ENCODE assay signal across 9 cellular contexts in the genomic region with DNA sequence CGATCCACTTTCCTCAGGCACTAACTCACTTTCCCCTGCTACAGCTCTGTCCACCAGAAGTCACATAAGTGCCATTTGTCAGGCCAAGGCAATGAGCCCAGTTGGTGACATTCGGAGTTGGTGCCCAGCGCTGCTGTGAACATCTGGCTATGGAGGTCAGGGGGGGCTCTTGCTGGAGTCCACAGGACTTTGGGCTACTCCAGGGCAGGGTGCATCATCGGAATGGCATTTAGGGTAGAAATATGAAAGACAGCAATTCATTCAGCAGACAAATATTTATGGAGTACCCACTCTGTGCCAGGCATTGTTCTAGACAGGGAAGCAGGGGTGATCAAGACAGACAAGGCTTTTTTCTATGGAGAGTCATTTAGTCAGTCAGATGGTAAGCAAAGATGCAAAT. TPM values are rescaled to one million over a fixed set of nuclear protein-coding genes. Genes with fewer than 3 reads are reported as not detected.
DNase-seq lines count a peak whose midpoint lies in the region; ATAC-seq and TF ChIP-seq lines count a peak whose summit lies in the region.
"Had no signal": no experiment of that assay in that cellular context is flagged by ENCODE, and none has a peak within 500 bp of the region (broad histone marks: within the 10 kb centered on the region; RNA-seq: fewer than 3 reads in every experiment).

No MANE protein-coding gene starts in this region.

- H3K4me3 ChIP-seq in AG04449 (ENCODE audit: low read depth, low read length), result peak overlapping the region; percentile 70; the same call in 1 of the 2 replicates
- H3K4me3 ChIP-seq in colonic mucosa, result no peak overlapping the region
- peak overlapping the region; percentile 68 to 84 for H3K4me3 ChIP-seq in mucosa of rectum (ENCODE audit: low read length in 2 of 2)

- intact Hi-C loops in colonic mucosa (cut with DNase I), result no loop called here

- H3K27me3 ChIP-seq in colonic mucosa (no peaks in the 10 kb centered on the region), mucosa of rectum (ENCODE audit: control insufficient read depth in 2 of 2, insufficient read depth in 2 of 2, low read length in 2 of 2) (no peaks in the 10 kb centered on the region)
- H3K27me3 ChIP-seq: ovary had no signal

- TF ChIP-seq CTCF in AG04449 (IDR thresholded peaks at IDR 0.05; ENCODE audit: insufficient read depth, low read length, missing control alignments) (no peak), colonic mucosa (IDR thresholded peaks at IDR 0.05) (no peak)

- no peak for ATAC-seq in HG03135 (IDR thresholded peaks at IDR 0.05; ENCODE audit: unreplicated experiment)

- H3K9me3 ChIP-seq in colonic mucosa (no peaks in the 10 kb centered on the region), mucosa of rectum (ENCODE audit: control insufficient read depth in 2 of 2, low read length in 2 of 2) (no peaks in the 10 kb centered on the region)
- H3K9me3 ChIP-seq: ovary had no signal

- H3K27ac ChIP-seq in colonic mucosa, result peak overlapping the region; percentile 43
- H3K27ac ChIP-seq in mucosa of rectum (ENCODE audit: low read depth in 2 of 2, low read length in 2 of 2), result peak overlapping the region; percentile 76 to 82
- H3K27ac ChIP-seq: ovary had no signal

- CTCF ChIA-PET in AG04449 (lab: Yijun Ruan, JAX), result interaction anchor here (1.2 kb wide), 1 partner anchor 13 kb away, joined by 3 read pairs; no protein-coding TSS in a partner anchor

- POLR2A ChIA-PET in AG04449 (lab: Yijun Ruan, JAX), result no interaction called here

- H3K36me3 ChIP-seq in colonic mucosa (no peaks in the 10 kb centered on the region), mucosa of rectum (ENCODE audit: control insufficient read depth in 2 of 2, insufficient read depth in 2 of 2, low read length in 2 of 2) (no peaks in the 10 kb centered on the region)
- H3K36me3 ChIP-seq: ovary had no signal

- peaks cover 7% of the 10 kb centered on the region for H3K4me1 ChIP-seq in colonic mucosa
- peaks cover 28 to 33% of the 10 kb centered on the region in 2 donors for H3K4me1 ChIP-seq in mucosa of rectum (ENCODE audit: control insufficient read depth in 2 of 2, insufficient read depth in 2 of 2, low read length in 2 of 2)

- no peak for DNase-seq in AG04449 (ENCODE audit: low read depth, low spot score)
- peak; percentile 48 for DNase-seq in LoVo (ENCODE audit: low spot score)
- DNase-seq in colonic mucosa, result peak; percentile 32
- DNase-seq in NCI-H748 treated with DMSO at 0.1 percent for 48 hours (lab: John Stamatoyannopoulos, UW), result no peak
- no peak for DNase-seq in NOMO-1 (lab: John Stamatoyannopoulos, UW; ENCODE audit: unreplicated experiment in 2 of 2)
- DNase-seq in NOMO-1 treated with dmso at 0.1 percent for 144 hours (lab: John Stamatoyannopoulos, UW; ENCODE audit: unreplicated experiment), result no peak

- H3K9ac ChIP-seq in colonic mucosa (ENCODE audit: low read depth in 2 of 2, low read length in 2 of 2) (peak overlapping the region in 1 of 2 donors; percentile 78), mucosa of rectum (ENCODE audit: low read depth in 1 of 2, low read length in 2 of 2) (no peak overlapping the region)

RNA-seq across cellular contexts. Expression of gene PPP1CC, which starts 1.5 kb away (rescaled TPM):
- 100 to 1,000 TPM; 170 to 198 TPM for total RNA-seq in colonic mucosa

RNA-seq across cellular contexts. Expression of gene HVCN1, which starts 55.3 kb away (rescaled TPM):
- total RNA-seq in colonic mucosa, result 1 to 10 TPM; 1.5 to 2.1 TPM

Comparison
In these comparisons a context has a peak if more than half of its experiments do, and no peak if none do; other contexts are left out.
1. DNase-seq: peak in LoVo (single experiment) and colonic mucosa (single experiment); none in AG04449 (single experiment), NCI-H748 treated with DMSO at 0.1 percent for 48 hours (single experiment), NOMO-1 (0 of 2) and NOMO-1 treated with dmso at 0.1 percent for 144 hours (single experiment).